8 cellular contexts compared by ENCODE assay signal in genomic region chr11:62555464-62556092, GRCh38. TPM values are rescaled to one million over a fixed set of nuclear protein-coding genes. Genes with fewer than 3 reads are reported as not detected.
DNase-seq lines count a peak whose midpoint lies in the region; ATAC-seq and TF ChIP-seq lines count a peak whose summit lies in the region.

No MANE protein-coding gene starts in this region.

- H3K9me3 ChIP-seq in HEK293 (ENCODE audit: control insufficient read depth, insufficient read depth, low read depth, low read length), result no peaks in the 10 kb centered on the region
- H3K9me3 ChIP-seq in iPS-18a (ENCODE audit: control insufficient read depth, low read depth, low read length), result no peaks in the 10 kb centered on the region

- peak overlapping the region; percentile 59 for H3K4me3 Mint-ChIP-seq in activated naive CD8-positive, alpha-beta T cell treated with anti-CD3 and anti-CD28 coated beads for 36 hours

- H3K4me1 ChIP-seq in HEK293 (ENCODE audit: control insufficient read depth, insufficient read depth, low read length) (peaks cover 6% of the 10 kb centered on the region; the same call in 1 of the 2 replicates), iPS-18a (ENCODE audit: control insufficient read depth, low read depth, low read length) (peaks cover 62% of the 10 kb centered on the region)

- H3K36me3 ChIP-seq in GM06990 (ENCODE audit: control insufficient read depth, insufficient read depth, low read length) (peaks cover 15% of the 10 kb centered on the region), HEK293 (ENCODE audit: control insufficient read depth in 2 of 2, insufficient read depth in 1 of 2, low read length in 2 of 2) (peaks cover 9 to 43% of the 10 kb centered on the region in 2 experiments; a peak in 2 of 3 replicates), iPS-18a (ENCODE audit: control insufficient read depth, low read depth, low read length) (peaks cover 37% of the 10 kb centered on the region)

- DNase-seq in GM06990 (ENCODE audit: extremely low read depth, insufficient read length) (peak; percentile 76), OCI-M1 (lab: John Stamatoyannopoulos, UW) (peak; percentile 90), DMS114 treated with DMSO at 0.1 percent for 48 hours (lab: John Stamatoyannopoulos, UW; ENCODE audit: unreplicated experiment) (no peak), NCI-H524 treated with DMSO at 0.1 percent for 48 hours (lab: John Stamatoyannopoulos, UW) (no peak)
- peak; percentile 74 for DNase-seq in activated naive CD8-positive, alpha-beta T cell treated with anti-CD3 and anti-CD28 coated beads for 36 hours
- peak; percentile 70 for DNase-seq in stimulated activated naive CD8-positive, alpha-beta T cell treated with anti-CD3 and anti-CD28 coated beads, Interleukin-15, Interleukin-2, amounts not matched to agents 100 U/mL and 50 U/mL, for 24 hours

- H3K36me3 Mint-ChIP-seq in activated naive CD8-positive, alpha-beta T cell treated with anti-CD3 and anti-CD28 coated beads for 36 hours, result peaks cover 57% of the 10 kb centered on the region

- no peaks in the 10 kb centered on the region for H3K27me3 ChIP-seq in GM06990 (replicated peaks; ENCODE audit: control insufficient read depth, insufficient read depth, low read length)
- peaks cover 3% of the 10 kb centered on the region for H3K27me3 ChIP-seq in iPS-18a (ENCODE audit: control insufficient read depth, insufficient read depth, low read length)

- TF ChIP-seq CTCF in GM06990 (IDR thresholded peaks at IDR 0.05; ENCODE audit: insufficient read depth, low read length, poor library complexity, severe bottlenecking) (no peak), HEK293 (tag by site-specific recombination; IDR thresholded peaks at IDR 0.05) (no peak)

- H3K9ac ChIP-seq in iPS-18a (ENCODE audit: low read length), result no peak overlapping the region

- ATAC-seq in stimulated activated naive CD8-positive, alpha-beta T cell treated with anti-CD3 and anti-CD28 coated beads, Interleukin-15, Interleukin-2, amounts not matched to agents 100 U/mL and 50 U/mL, for 24 hours, result peak; percentile 17

- H3K27ac ChIP-seq in HEK293 (ENCODE audit: extremely low read depth, low read depth, low read length) (no peak overlapping the region), iPS-18a (ENCODE audit: low read length) (peak overlapping the region; percentile 38)

- H3K27me3 Mint-ChIP-seq in activated naive CD8-positive, alpha-beta T cell treated with anti-CD3 and anti-CD28 coated beads for 36 hours, result peaks cover 3% of the 10 kb centered on the region

- H3K4me3 ChIP-seq in GM06990 (replicated peaks; ENCODE audit: low read depth, low read length), result peak overlapping the region; percentile 1; the same call in 1 of the 2 replicates
- H3K4me3 ChIP-seq in HEK293 (ENCODE audit: low read depth, low read length), result no peak overlapping the region
- H3K4me3 ChIP-seq in iPS-18a (ENCODE audit: low read length), result no peak overlapping the region

- H3K27ac Mint-ChIP-seq in activated naive CD8-positive, alpha-beta T cell treated with anti-CD3 and anti-CD28 coated beads for 36 hours, result peak overlapping the region; percentile 95

- CTCF ChIA-PET in HEK293 (lab: Yijun Ruan, JAX), result interaction anchor here (0.6 to 1.6 kb wide), 6 partner anchors 11 to 233 kb away, joined by 3 to 10 read pairs (median 5); no protein-coding TSS in a partner anchor

- POLR2A ChIA-PET in HEK293 (lab: Yijun Ruan, JAX), result interaction anchor here (0.7 to 5.7 kb wide), 6 partner anchors 9 to 131 kb away, joined by 3 to 53 read pairs (median 4); partner anchors contain the start of genes AHNAK, EEF1G and TUT1

- H3K4me1 Mint-ChIP-seq in activated naive CD8-positive, alpha-beta T cell treated with anti-CD3 and anti-CD28 coated beads for 36 hours, result peaks cover 90% of the 10 kb centered on the region

- peaks cover 2% of the 10 kb centered on the region for H3K9me3 Mint-ChIP-seq in activated naive CD8-positive, alpha-beta T cell treated with anti-CD3 and anti-CD28 coated beads for 36 hours

TF ChIP-seq in HEK293, 187 proteins besides CTCF, POLR2A, EP300 and RAD21:
- TF ChIP-seq TCF7L2 (IDR thresholded peaks at IDR 0.05; ENCODE audit: borderline replicate concordance, low read depth, low read length) (no peak), ZBTB6 (tag by site-specific recombination; IDR thresholded peaks at IDR 0.05) (peak; percentile 39; the same call in 1 of the 2 replicates), WT1 (tag by site-specific recombination; IDR thresholded peaks at IDR 0.05) (peak; percentile 29), KLF10 (tag by site-specific recombination; IDR thresholded peaks at IDR 0.05) (0 out of 2 replicates have a peak, but pooled peaks have one; percentile 4), ZNF280C (tag by site-specific recombination; IDR thresholded peaks at IDR 0.05) (no peak), ZNF19 (tag by site-specific recombination; IDR thresholded peaks at IDR 0.05; ENCODE audit: low read depth) (no peak), ZNF548 (tag by site-specific recombination; IDR thresholded peaks at IDR 0.05) (no peak)

RNA-seq across cellular contexts. Expression of gene AHNAK, which starts 9.0 kb away (rescaled TPM):
- total RNA-seq in activated naive CD8-positive, alpha-beta T cell treated with anti-CD3 and anti-CD28 coated beads for 36 hours, result 10 to 100 TPM; 12.3 to 12.5 TPM

RNA-seq across cellular contexts. Expression of gene EEF1G, which starts 18.1 kb away (rescaled TPM):
- total RNA-seq in activated naive CD8-positive, alpha-beta T cell treated with anti-CD3 and anti-CD28 coated beads for 36 hours, result 1,000 to 10,000 TPM; 1,924 to 1,929 TPM

RNA-seq across cellular contexts. Expression of gene TUT1, which starts 35.7 kb away (rescaled TPM):
- 10 to 100 TPM; 29.1 to 32.2 TPM for total RNA-seq in activated naive CD8-positive, alpha-beta T cell treated with anti-CD3 and anti-CD28 coated beads for 36 hours

RNA-seq across cellular contexts. Expression of gene MTA2, which starts 46.1 kb away (rescaled TPM):
- 100 to 1,000 TPM; 196 to 200 TPM for total RNA-seq in activated naive CD8-positive, alpha-beta T cell treated with anti-CD3 and anti-CD28 coated beads for 36 hours

RNA-seq across cellular contexts. Expression of gene EML3, which starts 57.0 kb away (rescaled TPM):
- total RNA-seq in activated naive CD8-positive, alpha-beta T cell treated with anti-CD3 and anti-CD28 coated beads for 36 hours, result 100 to 1,000 TPM; 112 to 121 TPM

Comparison
In these comparisons a context has a peak if more than half of its experiments do, and no peak if none do; other contexts are left out.
1. DNase-seq: peak in GM06990 (single experiment), OCI-M1 (single experiment), activated naive CD8-positive, alpha-beta T cell treated with anti-CD3 and anti-CD28 coated beads for 36 hours (single experiment) and stimulated activated naive CD8-positive, alpha-beta T cell treated with anti-CD3 and anti-CD28 coated beads, Interleukin-15, Interleukin-2, amounts not matched to agents 100 U/mL and 50 U/mL, for 24 hours (single experiment); none in DMS114 treated with DMSO at 0.1 percent for 48 hours (single experiment) and NCI-H524 treated with DMSO at 0.1 percent for 48 hours (single experiment).